Comparison of ENCODE assay signal across 1 cellular context in genomic region chr14:85554106-85554505, GRCh38.
TF ChIP-seq lines count a peak whose summit lies in the region.

No MANE protein-coding gene starts in this region.

TF ChIP-seq in HepG2, 621 proteins besides CTCF, POLR2A, EP300 and RAD21:
- TF ChIP-seq, protein P1, sequence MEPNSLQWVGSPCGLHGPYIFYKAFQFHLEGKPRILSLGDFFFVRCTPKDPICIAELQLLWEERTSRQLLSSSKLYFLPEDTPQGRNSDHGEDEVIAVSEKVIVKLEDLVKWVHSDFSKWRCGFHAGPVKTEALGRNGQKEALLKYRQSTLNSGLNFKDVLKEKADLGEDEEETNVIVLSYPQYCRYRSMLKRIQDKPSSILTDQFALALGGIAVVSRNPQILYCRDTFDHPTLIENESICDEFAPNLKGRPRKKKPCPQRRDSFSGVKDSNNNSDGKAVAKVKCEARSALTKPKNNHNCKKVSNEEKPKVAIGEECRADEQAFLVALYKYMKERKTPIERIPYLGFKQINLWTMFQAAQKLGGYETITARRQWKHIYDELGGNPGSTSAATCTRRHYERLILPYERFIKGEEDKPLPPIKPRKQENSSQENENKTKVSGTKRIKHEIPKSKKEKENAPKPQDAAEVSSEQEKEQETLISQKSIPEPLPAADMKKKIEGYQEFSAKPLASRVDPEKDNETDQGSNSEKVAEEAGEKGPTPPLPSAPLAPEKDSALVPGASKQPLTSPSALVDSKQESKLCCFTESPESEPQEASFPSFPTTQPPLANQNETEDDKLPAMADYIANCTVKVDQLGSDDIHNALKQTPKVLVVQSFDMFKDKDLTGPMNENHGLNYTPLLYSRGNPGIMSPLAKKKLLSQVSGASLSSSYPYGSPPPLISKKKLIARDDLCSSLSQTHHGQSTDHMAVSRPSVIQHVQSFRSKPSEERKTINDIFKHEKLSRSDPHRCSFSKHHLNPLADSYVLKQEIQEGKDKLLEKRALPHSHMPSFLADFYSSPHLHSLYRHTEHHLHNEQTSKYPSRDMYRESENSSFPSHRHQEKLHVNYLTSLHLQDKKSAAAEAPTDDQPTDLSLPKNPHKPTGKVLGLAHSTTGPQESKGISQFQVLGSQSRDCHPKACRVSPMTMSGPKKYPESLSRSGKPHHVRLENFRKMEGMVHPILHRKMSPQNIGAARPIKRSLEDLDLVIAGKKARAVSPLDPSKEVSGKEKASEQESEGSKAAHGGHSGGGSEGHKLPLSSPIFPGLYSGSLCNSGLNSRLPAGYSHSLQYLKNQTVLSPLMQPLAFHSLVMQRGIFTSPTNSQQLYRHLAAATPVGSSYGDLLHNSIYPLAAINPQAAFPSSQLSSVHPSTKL (CRISPR knock-in tag; IDR thresholded peaks at IDR 0.05): 0 out of 2 replicates have a peak, but pooled peaks have one; percentile 12
- TF ChIP-seq GATA4 (IDR thresholded peaks at IDR 0.05; ENCODE audit: borderline replicate concordance, low read depth): no peak
TF ChIP-seq in HepG2: peak in this region for 1.
